ENCODE assay signal across 8 cellular contexts in the genomic region with DNA sequence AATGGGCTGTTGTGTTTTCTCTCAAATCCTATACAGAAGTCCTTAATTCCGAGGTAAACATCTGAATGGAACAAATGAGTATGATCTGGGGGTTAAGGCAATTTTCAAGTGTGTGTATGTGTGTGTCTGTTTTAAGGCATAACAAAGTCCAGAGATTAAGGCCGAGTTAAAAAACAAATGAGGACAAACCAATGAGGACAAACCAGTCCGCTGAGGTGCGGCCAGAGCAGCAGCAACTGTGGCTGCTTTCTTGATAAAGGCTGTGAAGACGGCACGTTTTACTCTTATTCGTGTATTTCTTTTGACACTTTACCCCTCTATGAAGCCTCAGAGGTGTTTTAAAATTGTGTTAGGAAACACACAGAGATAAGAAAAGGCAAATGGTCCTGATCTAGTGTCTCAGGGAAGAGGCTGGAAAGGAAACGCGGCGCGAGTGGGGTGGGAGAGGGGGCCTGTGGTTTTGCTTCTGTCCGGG. TPM values are rescaled to one million over a fixed set of nuclear protein-coding genes. Genes with fewer than 3 reads are reported as not detected.
DNase-seq lines count a peak whose midpoint lies in the region; ATAC-seq and TF ChIP-seq lines count a peak whose summit lies in the region.

No MANE protein-coding gene starts in this region.

- H3K9me3 ChIP-seq in SK-N-MC (ENCODE audit: low read depth, low read length), result no peaks in the 10 kb centered on the region

- H3K4me3 ChIP-seq in SK-N-MC (peak overlapping the region; percentile 80), rectal smooth muscle tissue (ENCODE audit: low read length) (peak overlapping the region; percentile 87)

- H3K9me3 Mint-ChIP-seq in stimulated activated naive B cell treated with anti-CD40 and anti-IgM and Interleukin-4, amounts not matched to agents 10 μg/mL and 1 μg/mL and 100 μg/mL, for 72 hours, result no peaks in the 10 kb centered on the region

- H3K27ac Mint-ChIP-seq in stimulated activated naive B cell treated with anti-CD40 and anti-IgM and Interleukin-4, amounts not matched to agents 10 μg/mL and 1 μg/mL and 100 μg/mL, for 72 hours, result no peak overlapping the region

- H3K27ac ChIP-seq in SK-N-MC (no peak overlapping the region), foreskin keratinocyte (peak overlapping the region; percentile 72), rectal smooth muscle tissue (ENCODE audit: low read depth, low read length) (peak overlapping the region; percentile 89)

- peaks cover 6 to 16% of the 10 kb centered on the region in 2 donors for H3K4me1 Mint-ChIP-seq in stimulated activated naive B cell treated with anti-CD40 and anti-IgM and Interleukin-4, amounts not matched to agents 10 μg/mL and 1 μg/mL and 100 μg/mL, for 72 hours

- no peaks in the 10 kb centered on the region for H3K27me3 ChIP-seq in foreskin keratinocyte
- peaks cover 3% of the 10 kb centered on the region for H3K27me3 ChIP-seq in rectal smooth muscle tissue (ENCODE audit: control insufficient read depth, insufficient read depth, low read length)

- no peak for ATAC-seq in foreskin keratinocyte
- ATAC-seq in stimulated activated naive B cell treated with anti-CD40 and anti-IgM and Interleukin-4, amounts not matched to agents 10 μg/mL and 1 μg/mL and 100 μg/mL, for 72 hours (replicated peaks), result no peak

- H3K27me3 Mint-ChIP-seq in stimulated activated naive B cell treated with anti-CD40 and anti-IgM and Interleukin-4, amounts not matched to agents 10 μg/mL and 1 μg/mL and 100 μg/mL, for 72 hours, result peaks cover 29 to 36% of the 10 kb centered on the region in 2 donors

- no peak overlapping the region for H3K4me3 Mint-ChIP-seq in stimulated activated naive B cell treated with anti-CD40 and anti-IgM and Interleukin-4, amounts not matched to agents 10 μg/mL and 1 μg/mL and 100 μg/mL, for 72 hours

- POLR2A ChIA-PET in GM10248 (lab: Yijun Ruan, JAX), result no interaction called here

- CTCF ChIA-PET in GM10248 (lab: Yijun Ruan, JAX), result interaction anchor here (1.2 to 2.4 kb wide), 2 partner anchors 9 to 10 kb away, joined by 3 to 6 read pairs; no protein-coding TSS in a partner anchor

- peak; percentile 10 for DNase-seq in GM03348 (ENCODE audit: low spot score)
- DNase-seq in SK-N-MC (ENCODE audit: low read depth, low spot score), result no peak
- no peak for DNase-seq in foreskin keratinocyte
- no peak for DNase-seq in GM10248 (ENCODE audit: extremely low spot score)
- DNase-seq in DMS79 (lab: John Stamatoyannopoulos, UW), result no peak
- no peak for DNase-seq in activated T-cell treated with anti-CD3 and anti-CD28 coated beads, Interleukin-2, amount 50 U/mL, for 48 hours
- no peak for DNase-seq in stimulated activated naive B cell treated with anti-CD40 and anti-IgM and Interleukin-4, amounts not matched to agents 10 μg/mL and 1 μg/mL and 100 μg/mL, for 72 hours

- TF ChIP-seq CTCF in foreskin keratinocyte (conservative IDR thresholded peaks at IDR 0.05), result no peak
- TF ChIP-seq CTCF in GM10248 (IDR thresholded peaks at IDR 0.05; ENCODE audit: control extremely low read depth, extremely low read depth, low read depth, missing control alignments), result no peak

- H3K36me3 ChIP-seq in SK-N-MC (ENCODE audit: insufficient read depth, low read length), result no peaks in the 10 kb centered on the region
- H3K36me3 ChIP-seq in rectal smooth muscle tissue (ENCODE audit: control insufficient read depth, insufficient read depth, low read length), result no peaks in the 10 kb centered on the region

- H3K4me1 ChIP-seq in foreskin keratinocyte (no peaks in the 10 kb centered on the region), rectal smooth muscle tissue (ENCODE audit: control insufficient read depth, insufficient read depth, low read length) (peaks cover 3% of the 10 kb centered on the region)

- peak overlapping the region; percentile 70 for H3K9ac ChIP-seq in SK-N-MC (ENCODE audit: insufficient read length)
- H3K9ac ChIP-seq in rectal smooth muscle tissue (ENCODE audit: low read length), result peak overlapping the region; percentile 87

- H3K36me3 Mint-ChIP-seq in stimulated activated naive B cell treated with anti-CD40 and anti-IgM and Interleukin-4, amounts not matched to agents 10 μg/mL and 1 μg/mL and 100 μg/mL, for 72 hours, result peaks cover 0 to 3% of the 10 kb centered on the region in 2 donors

RNA-seq across cellular contexts. Expression of a gene that starts 0.5 kb away (rescaled TPM):
- 7.7 and 11.3 TPM in 2 replicates for total RNA-seq in foreskin keratinocyte
- 1.9 and 2.4 TPM in 2 replicates for polyA plus RNA-seq in foreskin keratinocyte
